In the genomic region with DNA sequence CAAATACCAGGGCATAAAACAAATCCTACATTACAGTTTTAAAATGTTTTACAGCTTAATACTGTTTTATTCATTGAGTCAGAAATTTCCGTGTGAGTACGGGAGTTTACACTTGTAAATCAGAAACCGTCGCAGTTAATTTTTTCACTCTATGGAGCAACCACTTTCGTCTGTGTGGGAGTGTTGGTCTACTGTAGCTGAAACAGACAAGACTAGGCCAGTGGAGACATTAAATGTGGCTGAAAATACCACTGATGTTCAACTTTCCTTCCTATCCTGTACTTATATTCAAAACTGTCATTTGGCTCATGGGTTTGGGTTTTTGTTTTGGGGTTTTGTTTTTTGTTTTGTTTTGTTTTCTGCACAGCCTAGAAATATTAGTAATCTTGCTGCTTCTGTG, we compare ENCODE assay signal across 18 cellular contexts.
DNase-seq lines count a peak whose midpoint lies in the region; ATAC-seq and TF ChIP-seq lines count a peak whose summit lies in the region.
"Had no signal": no experiment of that assay in that cellular context is flagged by ENCODE, and none has a peak within 500 bp of the region (broad histone marks: within the 10 kb centered on the region; RNA-seq: fewer than 3 reads in every experiment).

No MANE protein-coding gene starts in this region.

- H3K9me3 Mint-ChIP-seq in nephron, result no peaks in the 10 kb centered on the region
- H3K9me3 Mint-ChIP-seq: activated T-helper 1 cell treated with anti-CD3 and anti-CD28 coated beads, Interleukin-12 subunit alpha, Interleukin-12 subunit beta, Interleukin-2, Interleukin-4 antibody, amounts not matched to agents 30 ng/mL and 10 ng/mL and 1 ng/mL, durations not matched to agents 14 hours and 24 hours and 36 hours; endodermal cell; naive thymus-derived CD4-positive, alpha-beta T cell had no signal

- no peaks in the 10 kb centered on the region for H3K36me3 Mint-ChIP-seq in nephron (ENCODE audit: low read depth)
- H3K36me3 Mint-ChIP-seq: naive thymus-derived CD4-positive, alpha-beta T cell had no signal

- peak overlapping the region; percentile 69 to 86 (median 79) for H3K27ac Mint-ChIP-seq in nephron
- H3K27ac Mint-ChIP-seq: activated T-helper 1 cell treated with anti-CD3 and anti-CD28 coated beads, Interleukin-12 subunit alpha, Interleukin-12 subunit beta, Interleukin-2, Interleukin-4 antibody, amounts not matched to agents 30 ng/mL and 10 ng/mL and 1 ng/mL, durations not matched to agents 14 hours and 24 hours and 36 hours; endodermal cell; naive thymus-derived CD4-positive, alpha-beta T cell had no signal

- in situ Hi-C loops in GM13976 (cut with MboI; ENCODE audit: low sequenced_read_pairs, unreplicated experiment), result no loop called here

- TF ChIP-seq CTCF in GM13976 (IDR thresholded peaks at IDR 0.05; ENCODE audit: borderline replicate concordance, control extremely low read depth, extremely low read depth, insufficient read depth, missing control alignments) (no peak), NB4 (IDR thresholded peaks at IDR 0.05; ENCODE audit: low read depth, low read length) (no peak), nephron (IDR thresholded peaks at IDR 0.05; ENCODE audit: unreplicated experiment in 3 of 3) (no peak)

- peaks cover 16% of the 10 kb centered on the region for H3K4me1 Mint-ChIP-seq in nephron
- H3K4me1 Mint-ChIP-seq: naive thymus-derived CD4-positive, alpha-beta T cell had no signal

- ATAC-seq in GM21717 (IDR thresholded peaks at IDR 0.05; ENCODE audit: unreplicated experiment), result peak; percentile 56
- ATAC-seq: naive thymus-derived CD4-positive, alpha-beta T cell; psoas muscle had no signal

- no peaks in the 10 kb centered on the region for H3K27me3 Mint-ChIP-seq in nephron (ENCODE audit: low read depth)
- H3K27me3 Mint-ChIP-seq: naive thymus-derived CD4-positive, alpha-beta T cell had no signal

- DNase-seq in GM13976 (ENCODE audit: low spot score), result peak; percentile 16
- DNase-seq in NB4 (ENCODE audit: low read depth), result peak; percentile 36
- no peak for DNase-seq in stimulated activated naive CD4-positive, alpha-beta T cell (lab: John Stamatoyannopoulos, UW)
- no peak for DNase-seq in activated CD4-positive, alpha-beta T cell treated with anti-CD3 and anti-CD28 coated beads, Interleukin-2, amount 50 U/mL, for 4 hours
- no peak for DNase-seq in NCI-H1417 treated with DMSO at 0.1 percent for 48 hours (lab: John Stamatoyannopoulos, UW)
- DNase-seq: activated CD4-positive, alpha-beta T cell treated with anti-CD3 and anti-CD28 coated beads for 4 hours; adrenal gland; BE2C; endodermal cell; foreskin fibroblast; GM23248; IMR-90; naive thymus-derived CD4-positive, alpha-beta T cell; NCI-H2171 treated with DMSO at 0.1 percent for 48 hours; psoas muscle had no signal

- H3K4me3 Mint-ChIP-seq in nephron, result peak overlapping the region in 1 of 3 experiments; percentile 55
- H3K4me3 Mint-ChIP-seq: activated T-helper 1 cell treated with anti-CD3 and anti-CD28 coated beads, Interleukin-12 subunit alpha, Interleukin-12 subunit beta, Interleukin-2, Interleukin-4 antibody, amounts not matched to agents 30 ng/mL and 10 ng/mL and 1 ng/mL, durations not matched to agents 14 hours and 24 hours and 36 hours; endodermal cell; naive thymus-derived CD4-positive, alpha-beta T cell had no signal

- no peak for TF ChIP-seq POLR2A in NB4 (IDR thresholded peaks at IDR 0.05; ENCODE audit: extremely low read depth, insufficient read length)

- H3K4me3 ChIP-seq in NB4 (ENCODE audit: low read depth, low read length), result no peak overlapping the region
- H3K4me3 ChIP-seq: adrenal gland, GM23248, psoas muscle had no signal

Comparison
In these comparisons a context has a peak if more than half of its experiments do, and no peak if none do; other contexts are left out.
1. DNase-seq: peak in GM13976 (single experiment) and NB4 (single experiment); none in stimulated activated naive CD4-positive, alpha-beta T cell (0 of 6), activated CD4-positive, alpha-beta T cell treated with anti-CD3 and anti-CD28 coated beads, Interleukin-2, amount 50 U/mL, for 4 hours (0 of 2) and NCI-H1417 treated with DMSO at 0.1 percent for 48 hours (single experiment).